ENCODE assay signal across 1 cellular context in the genomic region with DNA sequence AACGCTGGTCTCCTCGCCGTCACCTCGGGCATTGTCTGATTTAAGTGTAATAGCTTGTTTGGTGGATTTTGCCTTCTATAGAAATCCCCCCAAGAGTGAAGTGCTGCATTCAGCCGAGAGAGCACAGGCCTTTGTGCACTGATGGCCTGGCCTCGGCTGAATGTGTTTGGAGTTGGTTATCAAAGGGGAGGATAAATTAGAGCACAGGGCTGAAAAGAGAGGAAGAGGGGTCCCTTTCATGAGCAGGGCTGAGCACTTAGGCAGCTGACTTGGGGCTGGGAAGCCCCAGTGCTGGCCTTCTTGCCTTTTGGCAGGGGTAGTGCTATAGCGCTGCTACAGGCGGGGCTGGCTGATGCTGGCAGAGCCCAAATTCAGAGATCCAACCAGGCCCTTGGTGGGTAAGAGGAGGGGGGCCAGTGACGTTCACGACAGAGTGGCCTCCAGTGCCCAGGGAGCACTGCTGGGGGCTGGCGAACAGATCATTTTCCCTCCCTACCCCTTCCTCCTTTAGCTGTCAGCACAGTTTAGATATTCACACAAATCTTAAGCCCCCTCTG.
TF ChIP-seq lines count a peak whose summit lies in the region.

No MANE protein-coding gene starts in this region.

TF ChIP-seq in WTC11, 78 proteins besides CTCF, POLR2A, EP300 and RAD21 (continued from another document):
- TF ChIP-seq, protein P1, sequence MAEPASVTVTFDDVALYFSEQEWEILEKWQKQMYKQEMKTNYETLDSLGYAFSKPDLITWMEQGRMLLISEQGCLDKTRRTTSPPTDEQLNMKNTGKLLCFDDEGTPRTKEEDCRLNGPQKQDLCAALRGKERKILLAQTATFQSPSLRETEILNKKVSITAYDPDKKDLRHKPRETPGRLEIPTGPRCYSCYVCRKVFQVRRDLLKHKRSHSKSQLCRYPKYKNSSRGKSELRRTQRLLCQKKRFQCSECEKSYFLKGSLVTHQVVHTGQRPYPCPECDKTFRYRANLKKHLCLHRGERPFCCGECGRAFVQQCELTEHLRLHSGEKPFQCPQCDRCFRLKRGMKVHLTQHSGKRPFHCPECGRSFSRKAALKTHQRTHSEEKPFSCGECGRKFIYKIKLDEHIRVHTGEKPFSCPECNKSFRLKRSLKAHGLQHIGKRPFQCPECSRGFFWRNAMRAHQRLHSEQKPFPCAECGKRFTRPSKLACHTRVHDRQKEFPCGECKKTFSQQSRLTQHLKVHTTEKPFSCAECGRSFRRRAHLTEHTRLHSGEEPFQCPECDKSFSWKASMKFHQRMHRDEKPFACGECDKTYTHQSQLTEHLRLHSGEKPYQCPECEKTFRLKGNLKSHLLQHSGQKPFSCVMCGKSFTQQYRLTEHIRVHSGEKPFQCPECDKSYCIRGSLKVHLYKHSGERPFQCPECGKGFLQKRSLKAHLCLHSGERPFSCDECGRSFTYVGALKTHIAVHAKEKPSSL (CRISPR knock-in tag; conservative IDR thresholded peaks at IDR 0.05) = no peak
- TF ChIP-seq ZNF416 (CRISPR knock-in tag; IDR thresholded peaks at IDR 0.05) (no peak), MYBL2 (CRISPR knock-in tag; IDR thresholded peaks at IDR 0.05) (no peak), TCF7 (CRISPR knock-in tag; IDR thresholded peaks at IDR 0.05; ENCODE audit: low read depth) (no peak), ZBTB43 (CRISPR knock-in tag; IDR thresholded peaks at IDR 0.05) (no peak), NR3C1 (CRISPR knock-in tag; conservative IDR thresholded peaks at IDR 0.05; ENCODE audit: low read depth) (no peak), ATF1 (CRISPR knock-in tag; IDR thresholded peaks at IDR 0.05) (no peak), ZNF671 (CRISPR knock-in tag; IDR thresholded peaks at IDR 0.05) (no peak), TEAD1 (CRISPR knock-in tag; IDR thresholded peaks at IDR 0.05) (no peak), FOXJ3 (CRISPR knock-in tag; IDR thresholded peaks at IDR 0.05; ENCODE audit: borderline replicate concordance) (no peak), JUN (CRISPR knock-in tag; IDR thresholded peaks at IDR 0.05) (no peak), NFE2L1 (CRISPR knock-in tag; IDR thresholded peaks at IDR 0.05) (no peak), SMAD3 (CRISPR knock-in tag; IDR thresholded peaks at IDR 0.05; ENCODE audit: borderline replicate concordance) (no peak), E2F1 (CRISPR knock-in tag; IDR thresholded peaks at IDR 0.05) (no peak), ZNF232 (CRISPR knock-in tag; IDR thresholded peaks at IDR 0.05) (no peak)
